Comparison of ENCODE assay signal across 1 cellular context in the genomic region with DNA sequence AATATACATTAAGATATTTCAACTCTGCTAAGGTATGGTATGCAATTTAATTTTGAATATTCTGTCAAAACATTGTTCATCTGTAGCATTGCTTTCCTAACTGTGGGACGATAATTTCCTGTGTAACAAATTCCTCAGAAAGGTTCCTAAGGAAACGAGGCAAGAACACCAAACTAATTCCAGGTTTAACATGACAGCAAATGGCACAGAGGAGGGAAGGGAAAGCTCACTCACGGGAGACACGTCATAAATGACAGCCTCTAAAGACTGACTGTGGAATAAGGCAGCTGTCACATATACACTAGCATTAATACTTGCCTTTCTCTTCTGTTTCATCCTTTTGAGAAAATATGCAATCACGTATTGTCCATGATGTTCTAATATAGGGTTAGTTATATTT.
TF ChIP-seq lines count a peak whose summit lies in the region.

No MANE protein-coding gene starts in this region.

TF ChIP-seq in HepG2, 621 proteins besides CTCF, POLR2A, EP300 and RAD21:
- TF ChIP-seq ZNF841 (CRISPR knock-in tag; IDR thresholded peaks at IDR 0.05; ENCODE audit: borderline replicate concordance) (no peak), MYNN (CRISPR knock-in tag; IDR thresholded peaks at IDR 0.05; ENCODE audit: low read depth) (no peak), MYC (CRISPR knock-in tag; IDR thresholded peaks at IDR 0.05; ENCODE audit: borderline replicate concordance) (no peak), CREB1 (IDR thresholded peaks at IDR 0.05) (peak; percentile 38; the same call in 1 of the 2 replicates), CREB1 (CRISPR knock-in tag; IDR thresholded peaks at IDR 0.05) (no peak)
